In the genomic region with DNA sequence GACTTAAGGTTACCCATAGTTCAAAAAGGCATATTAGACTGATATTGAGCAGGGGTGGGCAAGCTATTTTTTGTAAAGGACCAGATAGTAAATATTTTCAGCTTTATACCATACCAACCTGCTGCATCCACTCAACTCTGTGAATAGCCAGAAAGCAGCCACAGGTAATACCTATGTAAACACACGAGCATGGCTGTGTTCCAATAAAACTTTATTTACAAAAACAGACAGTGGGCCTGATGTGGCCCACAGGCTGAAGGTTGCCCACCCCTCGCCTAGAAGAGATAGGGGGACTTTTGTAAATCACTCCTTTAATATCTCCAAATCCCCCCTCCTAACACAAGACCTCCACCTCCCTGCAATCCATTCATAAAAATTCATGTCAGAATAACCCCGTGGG, we compare ENCODE assay signal across 25 cellular contexts.
A peak's percentile ranks its signal among the peaks of the same experiment; 100 is the strongest.
DNase-seq lines count a peak whose midpoint lies in the region; ATAC-seq and TF ChIP-seq lines count a peak whose summit lies in the region.
"Had no signal": no experiment of that assay in that cellular context is flagged by ENCODE, and none has a peak within 500 bp of the region (broad histone marks: within the 10 kb centered on the region; RNA-seq: fewer than 3 reads in every experiment).

No MANE protein-coding gene starts in this region.

- H3K4me2 ChIP-seq in mammary epithelial cell (ENCODE audit: insufficient read depth, low read depth, low read length), result no peak overlapping the region
- H3K4me2 ChIP-seq: GM23338 had no signal

- H3K27ac Mint-ChIP-seq in endodermal cell, result no peak overlapping the region
- H3K27ac Mint-ChIP-seq: GM23338, IgD-negative memory B cell had no signal

- CTCF ChIA-PET in mammary epithelial cell (lab: Charles Lee; ENCODE audit: low non-redundant PET), result no interaction called here

- in situ Hi-C loops in mammary epithelial cell (cut with MboI; ENCODE audit: low sequenced_read_pairs in 2 of 2), result no loop called here

- H3K36me3 ChIP-seq in mammary epithelial cell (ENCODE audit: insufficient read depth, low read length) (no peaks in the 10 kb centered on the region), breast epithelium (no peaks in the 10 kb centered on the region), endodermal cell (ENCODE audit: control insufficient read depth, insufficient read depth, low read length) (no peaks in the 10 kb centered on the region), lower lobe of right lung (no peaks in the 10 kb centered on the region), gastroesophageal sphincter (peaks cover 0 to 13% of the 10 kb centered on the region in 2 donors)
- H3K36me3 ChIP-seq: BLaER1 treated with 17β-estradiol and CSF1 and Interleukin-3, amounts not matched to agents 10 nM and 100 nM; SJCRH30 had no signal

- H3K27ac ChIP-seq in mammary epithelial cell (ENCODE audit: insufficient read depth, low read depth, low read length) (no peak overlapping the region), breast epithelium (peak overlapping the region in 1 of 2 donors; percentile 13), endodermal cell (ENCODE audit: low read depth, low read length) (no peak overlapping the region), lower lobe of right lung (peak overlapping the region; percentile 72), gastroesophageal sphincter (no peak overlapping the region)
- H3K27ac ChIP-seq: 22Rv1; BLaER1 treated with 17β-estradiol and CSF1 and Interleukin-3, amounts not matched to agents 10 nM and 100 nM had no signal

- H2AFZ ChIP-seq in mammary epithelial cell (ENCODE audit: low read depth, low read length), result no peak overlapping the region
- H2AFZ ChIP-seq: GM23338 had no signal

- H3K4me3 ChIP-seq in mammary epithelial cell (replicated peaks in 1 of 3; ENCODE audit: insufficient read depth in 1 of 3, low read depth in 2 of 3, low read length in 3 of 3) (no peak overlapping the region), breast epithelium (no peak overlapping the region), endodermal cell (ENCODE audit: low read length) (no peak overlapping the region), lower lobe of right lung (no peak overlapping the region), gastroesophageal sphincter (no peak overlapping the region)
- H3K4me3 ChIP-seq: BLaER1 treated with 17β-estradiol and CSF1 and Interleukin-3, amounts not matched to agents 10 nM and 100 nM; GM23338; SJCRH30 had no signal

- dilution Hi-C loops in mammary epithelial cell (cut with HindIII; ENCODE audit: low sequenced_read_pairs), result no loop called here

- peaks cover 10% of the 10 kb centered on the region for H3K4me1 Mint-ChIP-seq in endodermal cell

- no peaks in the 10 kb centered on the region for H3K27me3 ChIP-seq in mammary epithelial cell (ENCODE audit: insufficient read depth, low read length)
- no peaks in the 10 kb centered on the region for H3K27me3 ChIP-seq in breast epithelium
- H3K27me3 ChIP-seq in endodermal cell (ENCODE audit: control insufficient read depth, insufficient read depth, low read length, poor library complexity, severe bottlenecking), result no peaks in the 10 kb centered on the region
- no peaks in the 10 kb centered on the region for H3K27me3 ChIP-seq in lower lobe of right lung (ENCODE audit: low read depth)
- no peaks in the 10 kb centered on the region for H3K27me3 ChIP-seq in gastroesophageal sphincter
- H3K27me3 ChIP-seq: BLaER1 treated with 17β-estradiol and CSF1 and Interleukin-3, amounts not matched to agents 10 nM and 100 nM; SJCRH30 had no signal

- no peaks in the 10 kb centered on the region for H3K27me3 Mint-ChIP-seq in endodermal cell (ENCODE audit: insufficient read depth)
- H3K27me3 Mint-ChIP-seq: CD4-positive, alpha-beta memory T cell had no signal

- no peaks in the 10 kb centered on the region for H3K9me3 ChIP-seq in mammary epithelial cell (replicated peaks; ENCODE audit: insufficient read depth, low read length)
- no peaks in the 10 kb centered on the region for H3K9me3 ChIP-seq in breast epithelium
- no peaks in the 10 kb centered on the region for H3K9me3 ChIP-seq in endodermal cell (ENCODE audit: control insufficient read depth, low read length)
- no peaks in the 10 kb centered on the region for H3K9me3 ChIP-seq in lower lobe of right lung
- H3K9me3 ChIP-seq in gastroesophageal sphincter, result no peaks in the 10 kb centered on the region
- H3K9me3 ChIP-seq: BLaER1 treated with 17β-estradiol and CSF1 and Interleukin-3, amounts not matched to agents 10 nM and 100 nM; Caco-2; SJCRH30 had no signal

- WGBS in mammary epithelial cell (ENCODE audit: low coverage, missing lambda C conversion rate), result 100% methylated on average over 1 of the region's 3 CpGs
- 91% methylated on average over 3 of the region's 3 CpGs; no CpG with 5 or more reads in 1 of the 2 experiments for WGBS in endodermal cell (ENCODE audit: insufficient coverage in 1 of 2, insufficient read length in 1 of 2), 2 experiments
- 77 to 90% methylated on average over 2 to 3 of the region's 3 CpGs for WGBS in gastroesophageal sphincter (ENCODE audit: low coverage in 1 of 2), 2 donors

- DNase-seq in mammary epithelial cell (no peak), breast epithelium (ENCODE audit: low spot score in 2 of 2) (no peak), endodermal cell (peak; percentile 1), lower lobe of right lung (no peak), NCI-H226 (no peak), AG08396 (ENCODE audit: low spot score) (no peak), germinal center (ENCODE audit: low spot score) (no peak)
- DNase-seq: ACHN; Caco-2; CD4-positive, alpha-beta memory T cell; DMS 273 treated with DMSO at 0.1 percent for 48 hours; DMS79 treated with DMSO at 0.1 percent for 48 hours; HCEC 1CT; Kasumi-1; NCI-H1694; NCI-H2081; NCI-H2171 treated with DMSO at 0.1 percent for 48 hours; NCI-H446; NCI-H526; SJCRH30 had no signal

- TSS peak; percentile 41 for BruUV-seq in mammary epithelial cell (replicated peaks; lab: Mats Ljungman, UMichigan)

- no peaks in the 10 kb centered on the region for H3K79me2 ChIP-seq in mammary epithelial cell (ENCODE audit: insufficient read depth, low read length)

- TF ChIP-seq POLR2A in breast epithelium (IDR thresholded peaks at IDR 0.05) (no peak), gastroesophageal sphincter (IDR thresholded peaks at IDR 0.05) (no peak)

- TF ChIP-seq CTCF in mammary epithelial cell (conservative IDR thresholded peaks at IDR 0.05 in 1 of 2, IDR thresholded peaks at IDR 0.05 in 1 of 2; ENCODE audit: extremely low read depth in 1 of 2, insufficient read depth in 1 of 2, low read depth in 1 of 2, low read length in 2 of 2), result no peak
- TF ChIP-seq CTCF in breast epithelium (IDR thresholded peaks at IDR 0.05), result no peak
- TF ChIP-seq CTCF in endodermal cell (conservative IDR thresholded peaks at IDR 0.05), result no peak
- no peak for TF ChIP-seq CTCF in lower lobe of right lung (IDR thresholded peaks at IDR 0.05)
- no peak for TF ChIP-seq CTCF in gastroesophageal sphincter (IDR thresholded peaks at IDR 0.05)

- H4K20me1 ChIP-seq in mammary epithelial cell (ENCODE audit: insufficient read depth, low read length), result no peaks in the 10 kb centered on the region
- H4K20me1 ChIP-seq: BLaER1 treated with 17β-estradiol and CSF1 and Interleukin-3, amounts not matched to agents 10 nM and 100 nM had no signal

- H3K4me1 ChIP-seq in mammary epithelial cell (ENCODE audit: insufficient read depth, low read length) (peaks cover 19% of the 10 kb centered on the region), breast epithelium (peaks cover 0 to 7% of the 10 kb centered on the region in 2 donors), endodermal cell (ENCODE audit: control insufficient read depth, insufficient read depth, low read length) (no peaks in the 10 kb centered on the region), lower lobe of right lung (peaks cover 21% of the 10 kb centered on the region), gastroesophageal sphincter (peaks cover 0 to 46% (median 20%) of the 10 kb centered on the region in 3 donors)
- H3K4me1 ChIP-seq: Caco-2 had no signal

- no peak overlapping the region for H3K4me3 Mint-ChIP-seq in endodermal cell
- H3K4me3 Mint-ChIP-seq: CD4-positive, alpha-beta memory T cell; GM23338; IgD-negative memory B cell had no signal

- no peak for TF ChIP-seq EP300 in gastroesophageal sphincter (IDR thresholded peaks at IDR 0.05)

- H3K9ac ChIP-seq in mammary epithelial cell (ENCODE audit: insufficient read depth, low read length), result no peak overlapping the region
- no peak overlapping the region for H3K9ac ChIP-seq in endodermal cell (ENCODE audit: extremely low read depth, low read length, poor library complexity, severe bottlenecking)
- H3K9ac ChIP-seq: BLaER1 treated with 17β-estradiol and CSF1 and Interleukin-3, amounts not matched to agents 10 nM and 100 nM had no signal

- no peaks in the 10 kb centered on the region for H3K9me3 Mint-ChIP-seq in endodermal cell
- H3K9me3 Mint-ChIP-seq: CD4-positive, alpha-beta memory T cell; GM23338; IgD-negative memory B cell had no signal

- intact Hi-C loops in mammary epithelial cell (cut with micrococcal nuclease) (no loop called here), breast epithelium (cut with DNase I; ENCODE audit: low total_unique reads) (no loop called here), lower lobe of right lung (cut with DNase I) (no loop called here)

- no peak for ATAC-seq in lower lobe of right lung
- ATAC-seq in gastroesophageal sphincter, result no peak
- ATAC-seq: GM23338 had no signal

- H3K36me3 Mint-ChIP-seq in endodermal cell (ENCODE audit: low read depth), result no peaks in the 10 kb centered on the region
- H3K36me3 Mint-ChIP-seq: IgD-negative memory B cell had no signal
